ENCODE assay signal across 8 cellular contexts in genomic region chr9:127423591-127423933, GRCh38. TPM values are rescaled to one million over a fixed set of nuclear protein-coding genes. Genes with fewer than 3 reads are reported as not detected.
DNase-seq lines count a peak whose midpoint lies in the region; ATAC-seq, FAIRE-seq and TF ChIP-seq lines count a peak whose summit lies in the region.

No MANE protein-coding gene starts in this region.

- POLR2A ChIA-PET in OCI-LY7 (lab: Charles Lee), result interaction anchor here (0.6 to 1.3 kb wide), 5 partner anchors 13 to 903 kb away, joined by 3 to 5 read pairs (median 3); partner anchors contain the start of genes LRSAM1, RPL12 and SLC2A8

- no peaks in the 10 kb centered on the region for H3K9me2 ChIP-seq in OCI-LY7 (ENCODE audit: insufficient read depth, low read length)

- peaks cover 36% of the 10 kb centered on the region; the same call in 1 of the 2 replicates for H3K79me2 ChIP-seq in OCI-LY7 (ENCODE audit: insufficient read depth, low read depth, low read length)

- H3K9me3 ChIP-seq in OCI-LY7 (ENCODE audit: low read length) (no peaks in the 10 kb centered on the region), esophagus muscularis mucosa (no peaks in the 10 kb centered on the region), pancreas (no peaks in the 10 kb centered on the region)

- H3K36me3 ChIP-seq in OCI-LY7 (ENCODE audit: insufficient read depth, low read length) (peaks cover 11% of the 10 kb centered on the region), esophagus muscularis mucosa (peaks cover 1 to 10% (median 4%) of the 10 kb centered on the region in 4 donors), pancreas (no peaks in the 10 kb centered on the region)

- CTCF ChIA-PET in OCI-LY7 (lab: Charles Lee; ENCODE audit: unreplicated experiment), result interaction anchor here (0.6 kb wide), 1 partner anchor 503 kb away, joined by 3 read pairs; no protein-coding TSS in a partner anchor

- FAIRE-seq in pancreas (lab: Jason Lieb, UNC), result no peak

- ATAC-seq in pancreas, result peak in 3 of 4 donors; percentile 2 to 9 (median 7)
- no peak for ATAC-seq in GM19467 (IDR thresholded peaks at IDR 0.05; ENCODE audit: unreplicated experiment)

- no peaks in the 10 kb centered on the region for H4K20me1 ChIP-seq in OCI-LY7 (ENCODE audit: insufficient read depth, low read length)

- DNase-seq in GM03348 (ENCODE audit: low spot score), result peak; percentile 44
- peak; percentile 17 for DNase-seq in OCI-LY7 (ENCODE audit: low spot score)
- DNase-seq in esophagus muscularis mucosa (ENCODE audit: extremely low spot score), result no peak
- no peak for DNase-seq in pancreas
- no peak for DNase-seq in medulla oblongata (ENCODE audit: extremely low spot score)
- no peak for DNase-seq in NOMO-1 treated with dmso at 0.1 percent for 144 hours (lab: John Stamatoyannopoulos, UW; ENCODE audit: unreplicated experiment)
- DNase-seq in cerebellar cortex (ENCODE audit: low spot score), result no peak

- no peak for TF ChIP-seq POLR2A in esophagus muscularis mucosa (IDR thresholded peaks at IDR 0.05; ENCODE audit: low read depth)

- peak overlapping the region; percentile 96 for H2AFZ ChIP-seq in OCI-LY7 (ENCODE audit: low read length)

- no peak for TF ChIP-seq EP300 in esophagus muscularis mucosa (IDR thresholded peaks at IDR 0.05)

- 0% methylated on average over 8 of the region's 8 CpGs for WGBS in esophagus muscularis mucosa
- WGBS in pancreas, 2 donors, result 0 to 1% methylated on average over 8 of the region's 8 CpGs

- H3K4me1 ChIP-seq in OCI-LY7 (ENCODE audit: insufficient read depth, low read length, poor library complexity, severe bottlenecking) (peaks cover 22% of the 10 kb centered on the region), esophagus muscularis mucosa (peaks cover 30 to 55% (median 42%) of the 10 kb centered on the region in 4 donors), pancreas (peaks cover 0 to 26% (median 0%) of the 10 kb centered on the region in 3 donors)

- H3K27ac ChIP-seq in OCI-LY7 (ENCODE audit: low read depth, low read length, poor library complexity, severe bottlenecking), result peak overlapping the region; percentile 41
- peak overlapping the region; percentile 83 to 94 (median 86) for H3K27ac ChIP-seq in esophagus muscularis mucosa (replicated peaks in 1 of 4)
- H3K27ac ChIP-seq in pancreas, result peak overlapping the region; percentile 67 to 85 (median 76)

- intact Hi-C loops in OCI-LY7 (cut with micrococcal nuclease; ENCODE audit: unreplicated experiment), result no loop called here
- intact Hi-C loops in esophagus muscularis mucosa (cut with DNase I), result no loop called here
- intact Hi-C loops in pancreas (cut with DNase I), result no loop called here

- peak; percentile 21; the same call in 1 of the 2 replicates for TF ChIP-seq CTCF in OCI-LY7 (conservative IDR thresholded peaks at IDR 0.05; ENCODE audit: low read length)
- no peak for TF ChIP-seq CTCF in esophagus muscularis mucosa (IDR thresholded peaks at IDR 0.05)
- TF ChIP-seq CTCF in pancreas (IDR thresholded peaks at IDR 0.05), result no peak

- BruUV-seq in OCI-LY7 (replicated peaks; lab: Mats Ljungman, UMichigan), result TSS peak; percentile 83

- no peaks in the 10 kb centered on the region for H3K27me3 ChIP-seq in esophagus muscularis mucosa
- H3K27me3 ChIP-seq in pancreas, result no peaks in the 10 kb centered on the region

- H3K4me3 ChIP-seq in OCI-LY7 (ENCODE audit: low read depth, low read length, poor library complexity, severe bottlenecking) (peak overlapping the region; percentile 84), esophagus muscularis mucosa (peak overlapping the region; percentile 70 to 90 (median 73)), pancreas (peak overlapping the region; percentile 85 to 97 (median 88))

- peak overlapping the region; percentile 97 for H3K4me2 ChIP-seq in OCI-LY7 (ENCODE audit: low read length)

RNA-seq across cellular contexts. Expression of gene ZNF79, which starts 0.6 kb away (rescaled TPM):
- total RNA-seq in OCI-LY7 (2014; rRNA removed; shearing (Covaris generic)), result 14.1 and 14.9 TPM in 2 replicates
- total RNA-seq in OCI-LY7 (2022) (9.3 and 9.4 TPM in 2 replicates), esophagus muscularis mucosa (10 to 100 TPM in 3 of 4 donors, 1 to 10 TPM in 1; 8.3 to 12.8 (median 11.2) TPM), pancreas (1 to 10 TPM; 3.6 to 5.2 (median 4.4) TPM)
- polyA plus RNA-seq in pancreas, result 1 to 10 TPM; 3.4 to 4.1 TPM

RNA-seq across cellular contexts. Expression of gene SLC2A8, which starts 26.6 kb away (rescaled TPM):
- 5.6 and 11.9 TPM in 2 replicates for total RNA-seq in OCI-LY7 (2014; rRNA removed; shearing (Covaris generic))
- total RNA-seq in OCI-LY7 (2022), result 18.0 and 19.6 TPM in 2 replicates
- total RNA-seq in esophagus muscularis mucosa, result 10 to 100 TPM; 27.0 to 34.5 (median 31.7) TPM
- total RNA-seq in pancreas, result 10 to 100 TPM in 1 of 6 donors, 1 to 10 TPM in 5; 5.5 to 10.5 (median 6.8) TPM
- polyA plus RNA-seq in pancreas, result 10 to 100 TPM; 15.3 to 18.9 TPM

RNA-seq across cellular contexts. Expression of gene RPL12, which starts 27.6 kb away (rescaled TPM):
- total RNA-seq in OCI-LY7 (2014; rRNA removed; shearing (Covaris generic)), result 1,855 and 1,868 TPM in 2 replicates
- total RNA-seq in OCI-LY7 (2022), result 1,622 and 1,726 TPM in 2 replicates
- 1,000 to 10,000 TPM in 3 of 4 donors, 100 to 1,000 TPM in 1; 880 to 2,334 (median 1,732) TPM for total RNA-seq in esophagus muscularis mucosa
- total RNA-seq in pancreas, result 1,000 to 10,000 TPM in 3 of 6 donors, 100 to 1,000 TPM in 3; 746 to 1,435 (median 897) TPM
- polyA plus RNA-seq in pancreas, result 1,000 to 10,000 TPM; 1,882 to 2,729 TPM

RNA-seq across cellular contexts. Expression of gene LRSAM1, which starts 27.7 kb away (rescaled TPM):
- 13.6 and 20.8 TPM in 2 replicates for total RNA-seq in OCI-LY7 (2014; rRNA removed; shearing (Covaris generic))
- 32.2 and 34.1 TPM in 2 replicates for total RNA-seq in OCI-LY7 (2022)
- 10 to 100 TPM; 13.6 to 26.2 (median 18.8) TPM for total RNA-seq in esophagus muscularis mucosa
- 10 to 100 TPM in 1 of 6 donors, 1 to 10 TPM in 5; 4.3 to 12.4 (median 6.9) TPM for total RNA-seq in pancreas
- polyA plus RNA-seq in pancreas, result 10 to 100 TPM; 21.9 to 24.9 TPM

Comparison
In these comparisons a context has a peak if more than half of its experiments do, and no peak if none do; other contexts are left out.
1. DNase-seq: peak in GM03348 (single experiment) and OCI-LY7 (single experiment); none in esophagus muscularis mucosa (single experiment), pancreas (0 of 6), medulla oblongata (single experiment), NOMO-1 treated with dmso at 0.1 percent for 144 hours (single experiment) and cerebellar cortex (single experiment).
2. Peak in every context shown above with its lines, with median percentiles within 50 percentile points of each other: H3K27ac ChIP-seq and H3K4me3 ChIP-seq.